Comparison of ENCODE assay signal across 1 cellular context in the genomic region with DNA sequence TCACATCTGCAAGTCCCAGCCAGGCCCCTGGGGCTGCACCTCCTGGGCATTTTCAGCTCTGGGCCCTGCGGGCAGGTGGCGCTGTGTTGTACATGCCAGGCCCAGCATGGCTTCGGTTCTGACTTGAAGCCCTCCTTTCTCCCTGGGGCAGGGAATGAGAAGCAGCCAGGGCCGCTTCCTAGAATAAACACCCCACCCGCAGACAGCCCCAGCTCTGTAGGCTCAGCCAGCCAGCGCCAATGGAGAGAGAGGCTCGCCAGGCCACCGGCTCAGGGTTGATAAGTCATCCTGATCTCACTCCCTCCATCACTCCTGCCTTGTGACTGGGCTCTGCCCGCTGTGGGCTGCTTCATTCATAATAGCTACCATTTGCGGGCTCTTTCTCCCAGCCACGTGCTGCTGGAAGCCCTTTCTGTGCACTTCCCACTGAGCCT.
TF ChIP-seq lines count a peak whose summit lies in the region.

No MANE protein-coding gene starts in this region.

TF ChIP-seq in HepG2, 621 proteins besides CTCF, POLR2A, EP300 and RAD21 (continues in another document):
- TF ChIP-seq SRY (CRISPR knock-in tag; IDR thresholded peaks at IDR 0.05) (no peak), TARDBP (CRISPR knock-in tag; IDR thresholded peaks at IDR 0.05) (peak; percentile 25; the same call in 1 of the 2 replicates), ZNF605 (CRISPR knock-in tag; IDR thresholded peaks at IDR 0.05) (peak; percentile 73; the same call in 1 of the 2 replicates), ZNF143 (CRISPR knock-in tag; IDR thresholded peaks at IDR 0.05) (0 out of 2 replicates have a peak, but pooled peaks have one; percentile 34), GABPB1 (CRISPR knock-in tag; IDR thresholded peaks at IDR 0.05) (0 out of 2 replicates have a peak, but pooled peaks have one; percentile 38), GABPA (IDR thresholded peaks at IDR 0.05; ENCODE audit: low read depth, low read length) (no peak), GABPA (CRISPR knock-in tag; IDR thresholded peaks at IDR 0.05; ENCODE audit: low read depth) (no peak), HDAC1 (CRISPR knock-in tag; IDR thresholded peaks at IDR 0.05) (no peak), ZNF121 (CRISPR knock-in tag; IDR thresholded peaks at IDR 0.05) (no peak), CBX5 (CRISPR knock-in tag; IDR thresholded peaks at IDR 0.05; ENCODE audit: borderline replicate concordance) (no peak), RXRB (CRISPR knock-in tag; IDR thresholded peaks at IDR 0.05; ENCODE audit: borderline replicate concordance) (0 out of 2 replicates have a peak, but pooled peaks have one; percentile 25), ZSCAN31 (CRISPR knock-in tag; IDR thresholded peaks at IDR 0.05; ENCODE audit: low read depth) (no peak), GATAD2A (CRISPR knock-in tag; IDR thresholded peaks at IDR 0.05) (peak; percentile 47; the same call in 1 of the 2 replicates), ZNF468 (CRISPR knock-in tag; IDR thresholded peaks at IDR 0.05) (no peak), SALL1 (CRISPR knock-in tag; IDR thresholded peaks at IDR 0.05) (peak; percentile 27; the same call in 1 of the 2 replicates), MYC (CRISPR knock-in tag; IDR thresholded peaks at IDR 0.05; ENCODE audit: borderline replicate concordance) (peak; percentile 35; the same call in 1 of the 2 replicates), PHF8 (CRISPR knock-in tag; IDR thresholded peaks at IDR 0.05) (peak; percentile 32; the same call in 1 of the 2 replicates), FOXC1 (CRISPR knock-in tag; IDR thresholded peaks at IDR 0.05; ENCODE audit: borderline replicate concordance) (0 out of 2 replicates have a peak, but pooled peaks have one; percentile 56), MAFG (CRISPR knock-in tag; IDR thresholded peaks at IDR 0.05) (no peak), CAMTA2 (CRISPR knock-in tag; IDR thresholded peaks at IDR 0.05; ENCODE audit: borderline replicate concordance) (no peak), ERF (CRISPR knock-in tag; IDR thresholded peaks at IDR 0.05) (peak; percentile 56; the same call in 1 of the 2 replicates), MXD4 (CRISPR knock-in tag; IDR thresholded peaks at IDR 0.05) (no peak), AHR (CRISPR knock-in tag; IDR thresholded peaks at IDR 0.05) (no peak), MEIS2 (CRISPR knock-in tag; IDR thresholded peaks at IDR 0.05) (0 out of 2 replicates have a peak, but pooled peaks have one; percentile 61), ZMYM4 (CRISPR knock-in tag; IDR thresholded peaks at IDR 0.05) (0 out of 2 replicates have a peak, but pooled peaks have one; percentile 32), ZNF296 (CRISPR knock-in tag; conservative IDR thresholded peaks at IDR 0.05) (no peak; the same call in 1 of the 2 replicates), ZNF780A (CRISPR knock-in tag; IDR thresholded peaks at IDR 0.05) (no peak), WIZ (CRISPR knock-in tag; IDR thresholded peaks at IDR 0.05) (no peak), TCF7L2 (IDR thresholded peaks at IDR 0.05; ENCODE audit: low read depth, low read length) (no peak)
- TF ChIP-seq, protein P1, sequence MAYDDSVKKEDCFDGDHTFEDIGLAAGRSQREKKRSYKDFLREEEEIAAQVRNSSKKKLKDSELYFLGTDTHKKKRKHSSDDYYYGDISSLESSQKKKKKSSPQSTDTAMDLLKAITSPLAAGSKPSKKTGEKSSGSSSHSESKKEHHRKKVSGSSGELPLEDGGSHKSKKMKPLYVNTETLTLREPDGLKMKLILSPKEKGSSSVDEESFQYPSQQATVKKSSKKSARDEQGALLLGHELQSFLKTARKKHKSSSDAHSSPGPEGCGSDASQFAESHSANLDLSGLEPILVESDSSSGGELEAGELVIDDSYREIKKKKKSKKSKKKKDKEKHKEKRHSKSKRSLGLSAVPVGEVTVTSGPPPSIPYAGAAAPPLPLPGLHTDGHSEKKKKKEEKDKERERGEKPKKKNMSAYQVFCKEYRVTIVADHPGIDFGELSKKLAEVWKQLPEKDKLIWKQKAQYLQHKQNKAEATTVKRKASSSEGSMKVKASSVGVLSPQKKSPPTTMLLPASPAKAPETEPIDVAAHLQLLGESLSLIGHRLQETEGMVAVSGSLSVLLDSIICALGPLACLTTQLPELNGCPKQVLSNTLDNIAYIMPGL (CRISPR knock-in tag; IDR thresholded peaks at IDR 0.05; ENCODE audit: borderline replicate concordance in 1 of 2, low read depth in 1 of 2), result peak; percentile 57 to 65; a peak in 2 of 4 replicates
- TF ChIP-seq, protein P2, sequence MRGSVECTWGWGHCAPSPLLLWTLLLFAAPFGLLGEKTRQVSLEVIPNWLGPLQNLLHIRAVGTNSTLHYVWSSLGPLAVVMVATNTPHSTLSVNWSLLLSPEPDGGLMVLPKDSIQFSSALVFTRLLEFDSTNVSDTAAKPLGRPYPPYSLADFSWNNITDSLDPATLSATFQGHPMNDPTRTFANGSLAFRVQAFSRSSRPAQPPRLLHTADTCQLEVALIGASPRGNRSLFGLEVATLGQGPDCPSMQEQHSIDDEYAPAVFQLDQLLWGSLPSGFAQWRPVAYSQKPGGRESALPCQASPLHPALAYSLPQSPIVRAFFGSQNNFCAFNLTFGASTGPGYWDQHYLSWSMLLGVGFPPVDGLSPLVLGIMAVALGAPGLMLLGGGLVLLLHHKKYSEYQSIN (CRISPR knock-in tag; IDR thresholded peaks at IDR 0.05; ENCODE audit: borderline replicate concordance), result no peak
- TF ChIP-seq, protein P3, sequence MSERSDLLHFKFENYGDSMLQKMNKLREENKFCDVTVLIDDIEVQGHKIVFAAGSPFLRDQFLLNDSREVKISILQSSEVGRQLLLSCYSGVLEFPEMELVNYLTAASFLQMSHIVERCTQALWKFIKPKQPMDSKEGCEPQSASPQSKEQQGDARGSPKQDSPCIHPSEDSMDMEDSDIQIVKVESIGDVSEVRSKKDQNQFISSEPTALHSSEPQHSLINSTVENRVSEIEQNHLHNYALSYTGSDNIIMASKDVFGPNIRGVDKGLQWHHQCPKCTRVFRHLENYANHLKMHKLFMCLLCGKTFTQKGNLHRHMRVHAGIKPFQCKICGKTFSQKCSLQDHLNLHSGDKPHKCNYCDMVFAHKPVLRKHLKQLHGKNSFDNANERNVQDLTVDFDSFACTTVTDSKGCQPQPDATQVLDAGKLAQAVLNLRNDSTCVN (CRISPR knock-in tag; IDR thresholded peaks at IDR 0.05; ENCODE audit: borderline replicate concordance), result 0 out of 2 replicates have a peak, but pooled peaks have one; percentile 7
- TF ChIP-seq, protein P4, sequence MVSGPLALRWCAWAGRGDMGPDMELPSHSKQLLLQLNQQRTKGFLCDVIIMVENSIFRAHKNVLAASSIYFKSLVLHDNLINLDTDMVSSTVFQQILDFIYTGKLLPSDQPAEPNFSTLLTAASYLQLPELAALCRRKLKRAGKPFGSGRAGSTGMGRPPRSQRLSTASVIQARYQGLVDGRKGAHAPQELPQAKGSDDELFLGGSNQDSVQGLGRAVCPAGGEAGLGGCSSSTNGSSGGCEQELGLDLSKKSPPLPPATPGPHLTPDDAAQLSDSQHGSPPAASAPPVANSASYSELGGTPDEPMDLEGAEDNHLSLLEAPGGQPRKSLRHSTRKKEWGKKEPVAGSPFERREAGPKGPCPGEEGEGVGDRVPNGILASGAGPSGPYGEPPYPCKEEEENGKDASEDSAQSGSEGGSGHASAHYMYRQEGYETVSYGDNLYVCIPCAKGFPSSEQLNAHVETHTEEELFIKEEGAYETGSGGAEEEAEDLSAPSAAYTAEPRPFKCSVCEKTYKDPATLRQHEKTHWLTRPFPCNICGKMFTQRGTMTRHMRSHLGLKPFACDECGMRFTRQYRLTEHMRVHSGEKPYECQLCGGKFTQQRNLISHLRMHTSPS (CRISPR knock-in tag; IDR thresholded peaks at IDR 0.05; ENCODE audit: low read depth), result 0 out of 2 replicates have a peak, but pooled peaks have one; percentile 53
- TF ChIP-seq, protein P5, sequence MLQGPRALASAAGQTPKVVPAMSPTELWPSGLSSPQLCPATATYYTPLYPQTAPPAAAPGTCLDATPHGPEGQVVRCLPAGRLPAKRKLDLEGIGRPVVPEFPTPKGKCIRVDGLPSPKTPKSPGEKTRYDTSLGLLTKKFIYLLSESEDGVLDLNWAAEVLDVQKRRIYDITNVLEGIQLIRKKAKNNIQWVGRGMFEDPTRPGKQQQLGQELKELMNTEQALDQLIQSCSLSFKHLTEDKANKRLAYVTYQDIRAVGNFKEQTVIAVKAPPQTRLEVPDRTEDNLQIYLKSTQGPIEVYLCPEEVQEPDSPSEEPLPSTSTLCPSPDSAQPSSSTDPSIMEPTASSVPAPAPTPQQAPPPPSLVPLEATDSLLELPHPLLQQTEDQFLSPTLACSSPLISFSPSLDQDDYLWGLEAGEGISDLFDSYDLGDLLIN (CRISPR knock-in tag; IDR thresholded peaks at IDR 0.05; ENCODE audit: borderline replicate concordance), result no peak
- TF ChIP-seq, protein P6, sequence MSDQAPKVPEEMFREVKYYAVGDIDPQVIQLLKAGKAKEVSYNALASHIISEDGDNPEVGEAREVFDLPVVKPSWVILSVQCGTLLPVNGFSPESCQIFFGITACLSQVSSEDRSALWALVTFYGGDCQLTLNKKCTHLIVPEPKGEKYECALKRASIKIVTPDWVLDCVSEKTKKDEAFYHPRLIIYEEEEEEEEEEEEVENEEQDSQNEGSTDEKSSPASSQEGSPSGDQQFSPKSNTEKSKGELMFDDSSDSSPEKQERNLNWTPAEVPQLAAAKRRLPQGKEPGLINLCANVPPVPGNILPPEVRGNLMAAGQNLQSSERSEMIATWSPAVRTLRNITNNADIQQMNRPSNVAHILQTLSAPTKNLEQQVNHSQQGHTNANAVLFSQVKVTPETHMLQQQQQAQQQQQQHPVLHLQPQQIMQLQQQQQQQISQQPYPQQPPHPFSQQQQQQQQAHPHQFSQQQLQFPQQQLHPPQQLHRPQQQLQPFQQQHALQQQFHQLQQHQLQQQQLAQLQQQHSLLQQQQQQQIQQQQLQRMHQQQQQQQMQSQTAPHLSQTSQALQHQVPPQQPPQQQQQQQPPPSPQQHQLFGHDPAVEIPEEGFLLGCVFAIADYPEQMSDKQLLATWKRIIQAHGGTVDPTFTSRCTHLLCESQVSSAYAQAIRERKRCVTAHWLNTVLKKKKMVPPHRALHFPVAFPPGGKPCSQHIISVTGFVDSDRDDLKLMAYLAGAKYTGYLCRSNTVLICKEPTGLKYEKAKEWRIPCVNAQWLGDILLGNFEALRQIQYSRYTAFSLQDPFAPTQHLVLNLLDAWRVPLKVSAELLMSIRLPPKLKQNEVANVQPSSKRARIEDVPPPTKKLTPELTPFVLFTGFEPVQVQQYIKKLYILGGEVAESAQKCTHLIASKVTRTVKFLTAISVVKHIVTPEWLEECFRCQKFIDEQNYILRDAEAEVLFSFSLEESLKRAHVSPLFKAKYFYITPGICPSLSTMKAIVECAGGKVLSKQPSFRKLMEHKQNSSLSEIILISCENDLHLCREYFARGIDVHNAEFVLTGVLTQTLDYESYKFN (CRISPR knock-in tag; conservative IDR thresholded peaks at IDR 0.05), result no peak
- TF ChIP-seq, protein P7, sequence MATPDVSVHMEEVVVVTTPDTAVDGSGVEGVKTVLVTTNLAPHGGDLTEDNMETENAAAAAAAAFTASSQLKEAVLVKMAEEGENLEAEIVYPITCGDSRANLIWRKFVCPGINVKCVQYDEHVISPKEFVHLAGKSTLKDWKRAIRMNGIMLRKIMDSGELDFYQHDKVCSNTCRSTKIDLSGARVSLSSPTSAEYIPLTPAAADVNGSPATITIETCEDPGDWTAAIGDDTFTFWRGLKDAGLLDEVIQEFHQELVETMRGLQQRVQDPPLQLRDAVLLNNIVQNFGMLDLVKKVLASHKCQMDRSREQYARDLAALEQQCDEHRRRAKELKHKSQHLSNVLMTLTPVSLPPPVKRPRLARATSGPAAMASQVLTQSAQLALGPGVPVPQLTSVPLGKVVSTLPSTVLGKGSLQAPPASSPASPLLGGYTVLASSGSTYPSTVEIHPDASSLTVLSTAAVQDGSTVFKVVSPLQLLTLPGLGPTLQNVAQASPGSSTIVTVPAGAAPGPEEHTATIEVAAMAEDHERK (CRISPR knock-in tag; IDR thresholded peaks at IDR 0.05; ENCODE audit: low read depth), result no peak
- TF ChIP-seq, protein P8, sequence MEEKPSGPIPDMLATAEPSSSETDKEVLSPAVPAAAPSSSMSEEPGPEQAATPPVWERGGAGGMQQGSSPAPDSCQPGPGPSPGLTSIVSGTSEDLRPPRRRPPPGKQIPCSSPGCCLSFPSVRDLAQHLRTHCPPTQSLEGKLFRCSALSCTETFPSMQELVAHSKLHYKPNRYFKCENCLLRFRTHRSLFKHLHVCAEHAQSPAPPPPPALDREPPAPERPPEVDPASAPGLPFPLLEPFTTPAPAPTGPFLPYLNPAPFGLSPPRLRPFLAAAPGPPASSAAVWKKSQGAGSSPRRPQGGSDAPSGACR (CRISPR knock-in tag; IDR thresholded peaks at IDR 0.05), result no peak
- TF ChIP-seq, protein P9, sequence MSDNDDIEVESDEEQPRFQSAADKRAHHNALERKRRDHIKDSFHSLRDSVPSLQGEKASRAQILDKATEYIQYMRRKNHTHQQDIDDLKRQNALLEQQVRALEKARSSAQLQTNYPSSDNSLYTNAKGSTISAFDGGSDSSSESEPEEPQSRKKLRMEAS (IDR thresholded peaks at IDR 0.05), result peak; percentile 72
- TF ChIP-seq, protein P10, sequence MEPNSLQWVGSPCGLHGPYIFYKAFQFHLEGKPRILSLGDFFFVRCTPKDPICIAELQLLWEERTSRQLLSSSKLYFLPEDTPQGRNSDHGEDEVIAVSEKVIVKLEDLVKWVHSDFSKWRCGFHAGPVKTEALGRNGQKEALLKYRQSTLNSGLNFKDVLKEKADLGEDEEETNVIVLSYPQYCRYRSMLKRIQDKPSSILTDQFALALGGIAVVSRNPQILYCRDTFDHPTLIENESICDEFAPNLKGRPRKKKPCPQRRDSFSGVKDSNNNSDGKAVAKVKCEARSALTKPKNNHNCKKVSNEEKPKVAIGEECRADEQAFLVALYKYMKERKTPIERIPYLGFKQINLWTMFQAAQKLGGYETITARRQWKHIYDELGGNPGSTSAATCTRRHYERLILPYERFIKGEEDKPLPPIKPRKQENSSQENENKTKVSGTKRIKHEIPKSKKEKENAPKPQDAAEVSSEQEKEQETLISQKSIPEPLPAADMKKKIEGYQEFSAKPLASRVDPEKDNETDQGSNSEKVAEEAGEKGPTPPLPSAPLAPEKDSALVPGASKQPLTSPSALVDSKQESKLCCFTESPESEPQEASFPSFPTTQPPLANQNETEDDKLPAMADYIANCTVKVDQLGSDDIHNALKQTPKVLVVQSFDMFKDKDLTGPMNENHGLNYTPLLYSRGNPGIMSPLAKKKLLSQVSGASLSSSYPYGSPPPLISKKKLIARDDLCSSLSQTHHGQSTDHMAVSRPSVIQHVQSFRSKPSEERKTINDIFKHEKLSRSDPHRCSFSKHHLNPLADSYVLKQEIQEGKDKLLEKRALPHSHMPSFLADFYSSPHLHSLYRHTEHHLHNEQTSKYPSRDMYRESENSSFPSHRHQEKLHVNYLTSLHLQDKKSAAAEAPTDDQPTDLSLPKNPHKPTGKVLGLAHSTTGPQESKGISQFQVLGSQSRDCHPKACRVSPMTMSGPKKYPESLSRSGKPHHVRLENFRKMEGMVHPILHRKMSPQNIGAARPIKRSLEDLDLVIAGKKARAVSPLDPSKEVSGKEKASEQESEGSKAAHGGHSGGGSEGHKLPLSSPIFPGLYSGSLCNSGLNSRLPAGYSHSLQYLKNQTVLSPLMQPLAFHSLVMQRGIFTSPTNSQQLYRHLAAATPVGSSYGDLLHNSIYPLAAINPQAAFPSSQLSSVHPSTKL (CRISPR knock-in tag; IDR thresholded peaks at IDR 0.05), result peak; percentile 21; the same call in 1 of the 2 replicates
